In genomic region chr1:59007820-59008598, GRCh38 we compare ENCODE assay signal across 8 cellular contexts.
DNase-seq lines count a peak whose midpoint lies in the region; ATAC-seq lines count a peak whose summit lies in the region.

No MANE protein-coding gene starts in this region.

- ATAC-seq in GM19023 (IDR thresholded peaks at IDR 0.05; ENCODE audit: unreplicated experiment) (peak; percentile 64), HG02884 (IDR thresholded peaks at IDR 0.05; ENCODE audit: unreplicated experiment) (peak; percentile 51)

- no peaks in the 10 kb centered on the region for H3K27me3 Mint-ChIP-seq in activated T-helper 2 cell treated with anti-CD3 and anti-CD28 coated beads, Interferon-gamma antibody, Interleukin-2, Interleukin-4, amounts not matched to agents 10 μg/mL and 5 μg/mL and 100 μg/mL, durations not matched to agents 14 hours and 24 hours and 36 hours (ENCODE audit: low read depth)

- H3K36me3 Mint-ChIP-seq in activated T-helper 2 cell treated with anti-CD3 and anti-CD28 coated beads, Interferon-gamma antibody, Interleukin-2, Interleukin-4, amounts not matched to agents 10 μg/mL and 5 μg/mL and 100 μg/mL, durations not matched to agents 14 hours and 24 hours and 36 hours (ENCODE audit: low read depth): no peaks in the 10 kb centered on the region

- H3K4me3 ChIP-seq in MG63: no peak overlapping the region

- intact Hi-C loops in activated T-helper 2 cell treated with anti-CD3 and anti-CD28 coated beads, Interferon-gamma antibody, Interleukin-2, Interleukin-4, amounts not matched to agents 10 μg/mL and 5 μg/mL and 100 μg/mL, durations not matched to agents 14 hours and 24 hours and 36 hours (cut with micrococcal nuclease): loop anchor here (1.0 to 5.0 kb wide), 6 partner anchors 18 to 424 kb away; partner anchors contain the start of gene JUN

- no peaks in the 10 kb centered on the region for H3K27me3 ChIP-seq in MG63

- peak overlapping the region; percentile 85 for H3K27ac Mint-ChIP-seq in activated T-helper 2 cell treated with anti-CD3 and anti-CD28 coated beads, Interferon-gamma antibody, Interleukin-2, Interleukin-4, amounts not matched to agents 10 μg/mL and 5 μg/mL and 100 μg/mL, durations not matched to agents 14 hours and 24 hours and 36 hours

- no peaks in the 10 kb centered on the region for H3K9me3 Mint-ChIP-seq in activated T-helper 2 cell treated with anti-CD3 and anti-CD28 coated beads, Interferon-gamma antibody, Interleukin-2, Interleukin-4, amounts not matched to agents 10 μg/mL and 5 μg/mL and 100 μg/mL, durations not matched to agents 14 hours and 24 hours and 36 hours

- H3K4me1 Mint-ChIP-seq in activated T-helper 2 cell treated with anti-CD3 and anti-CD28 coated beads, Interferon-gamma antibody, Interleukin-2, Interleukin-4, amounts not matched to agents 10 μg/mL and 5 μg/mL and 100 μg/mL, durations not matched to agents 14 hours and 24 hours and 36 hours (ENCODE audit: low read depth): peaks cover 55% of the 10 kb centered on the region

- H3K4me3 Mint-ChIP-seq in activated T-helper 2 cell treated with anti-CD3 and anti-CD28 coated beads, Interferon-gamma antibody, Interleukin-2, Interleukin-4, amounts not matched to agents 10 μg/mL and 5 μg/mL and 100 μg/mL, durations not matched to agents 14 hours and 24 hours and 36 hours (ENCODE audit: low read depth): no peak overlapping the region

- DNase-seq in activated T-helper 2 cell treated with anti-CD3 and anti-CD28 coated beads, Interferon-gamma antibody, Interleukin-2, Interleukin-4, amounts not matched to agents 10 μg/mL and 5 μg/mL and 100 μg/mL, durations not matched to agents 14 hours and 24 hours and 36 hours (ENCODE audit: low spot score): no peak
- DNase-seq in putamen (ENCODE audit: low spot score): peak; percentile 7
- no peak for DNase-seq in MG63
- DNase-seq in NCI-H146 (lab: John Stamatoyannopoulos, UW): no peak
- DNase-seq in mesenteric fat pad (ENCODE audit: low spot score): no peak
- DNase-seq in AML-193 (lab: John Stamatoyannopoulos, UW): no peak

- no peaks in the 10 kb centered on the region for H3K36me3 ChIP-seq in MG63

- H3K9me3 ChIP-seq in MG63: no peaks in the 10 kb centered on the region
